8 cellular contexts compared by ENCODE assay signal in the genomic region with DNA sequence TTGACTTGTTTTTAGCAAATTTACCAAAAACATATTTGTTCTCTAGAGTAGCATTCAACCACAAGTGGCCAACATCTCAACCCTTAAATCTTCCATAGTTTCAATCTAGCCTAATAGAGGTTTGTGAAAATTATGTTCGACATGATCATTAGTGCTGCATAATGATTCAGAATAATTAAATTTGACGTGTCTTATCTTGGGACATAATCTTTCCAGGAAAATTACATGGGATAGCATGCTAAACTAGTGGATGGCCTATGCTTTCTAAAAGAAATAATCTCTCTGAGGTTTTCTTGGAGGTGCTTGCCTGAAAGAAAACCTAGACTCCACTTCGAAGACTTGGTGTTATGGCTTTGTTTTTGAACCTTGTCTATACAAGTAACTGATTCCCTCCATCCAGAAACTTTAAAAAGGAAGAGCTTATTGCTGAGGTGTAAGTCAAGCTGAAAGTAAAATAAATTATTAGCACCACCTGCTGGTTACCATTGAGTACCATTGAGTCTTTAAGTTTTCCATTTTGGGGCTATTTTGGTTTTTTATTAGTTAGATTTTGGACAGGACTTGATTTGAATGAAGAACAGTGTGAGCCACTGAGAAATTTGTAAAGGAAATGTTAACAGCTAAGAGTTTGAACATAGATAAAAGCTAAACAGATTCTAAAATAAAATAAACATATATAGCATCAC. TPM values are rescaled to one million over a fixed set of nuclear protein-coding genes. Genes with fewer than 3 reads are reported as not detected.
DNase-seq lines count a peak whose midpoint lies in the region; ATAC-seq and TF ChIP-seq lines count a peak whose summit lies in the region.

No MANE protein-coding gene starts in this region.

- no peaks in the 10 kb centered on the region for H3K27me3 Mint-ChIP-seq in endodermal cell (ENCODE audit: insufficient read depth)

- no peak for ATAC-seq in HG03108 (IDR thresholded peaks at IDR 0.05; ENCODE audit: unreplicated experiment)

- POLR2A ChIA-PET in GM10248 (lab: Yijun Ruan, JAX) = interaction anchor here (0.5 kb wide), 1 partner anchor 19 kb away, joined by 5 read pairs; no protein-coding TSS in a partner anchor

- DNase-seq in AG08395 (ENCODE audit: low spot score) (peak; percentile 31), GM10248 (ENCODE audit: extremely low spot score) (no peak), OCI-M1 (lab: John Stamatoyannopoulos, UW) (peak; percentile 61), endodermal cell (no peak), renal cortical epithelial cell (ENCODE audit: low read depth) (peak; percentile 60), ureter (ENCODE audit: low spot score) (no peak), hepatic stellate cell (ENCODE audit: low spot score) (no peak)

- no peak overlapping the region for H3K27ac Mint-ChIP-seq in endodermal cell

- no peaks in the 10 kb centered on the region for H3K4me1 Mint-ChIP-seq in endodermal cell

- H3K27me3 ChIP-seq in endodermal cell (ENCODE audit: control insufficient read depth, insufficient read depth, low read length, poor library complexity, severe bottlenecking) = no peaks in the 10 kb centered on the region

- peaks cover 85% of the 10 kb centered on the region for H3K36me3 ChIP-seq in endodermal cell (ENCODE audit: control insufficient read depth, insufficient read depth, low read length)

- no peaks in the 10 kb centered on the region for H3K9me3 Mint-ChIP-seq in endodermal cell

- no peaks in the 10 kb centered on the region for H3K4me1 ChIP-seq in endodermal cell (ENCODE audit: control insufficient read depth, insufficient read depth, low read length)

- CTCF ChIA-PET in GM10248 (lab: Yijun Ruan, JAX) = interaction anchor here (0.9 to 7.9 kb wide), 18 partner anchors 8 to 461 kb away, joined by 3 to 102 read pairs (median 5); no protein-coding TSS in a partner anchor

- no peak overlapping the region for H3K27ac ChIP-seq in endodermal cell (ENCODE audit: low read depth, low read length)

- TF ChIP-seq CTCF in GM10248 (IDR thresholded peaks at IDR 0.05; ENCODE audit: control extremely low read depth, extremely low read depth, low read depth, missing control alignments) (peak; percentile 44), endodermal cell (conservative IDR thresholded peaks at IDR 0.05) (peak; percentile 57)

- H3K9me3 ChIP-seq in endodermal cell (ENCODE audit: control insufficient read depth, low read length) = no peaks in the 10 kb centered on the region

- WGBS in endodermal cell (ENCODE audit: insufficient coverage in 1 of 2, insufficient read length in 1 of 2), 2 experiments = 76 to 78% methylated on average over 2 to 3 of the region's 3 CpGs

- peaks cover 45% of the 10 kb centered on the region for H3K36me3 Mint-ChIP-seq in endodermal cell (ENCODE audit: low read depth)

- no peak overlapping the region for H3K4me3 ChIP-seq in endodermal cell (ENCODE audit: low read length)

- no peak overlapping the region for H3K4me3 Mint-ChIP-seq in endodermal cell

- no peak overlapping the region for H3K9ac ChIP-seq in endodermal cell (ENCODE audit: extremely low read depth, low read length, poor library complexity, severe bottlenecking)

RNA-seq across cellular contexts. Expression of gene COX7A2L, which starts 32.7 kb away (rescaled TPM):
- total RNA-seq in endodermal cell = 100 to 1,000 TPM; 113 to 117 TPM
- 150 TPM for polyA plus RNA-seq in endodermal cell (2013, experiment 1 of 2)
- polyA plus RNA-seq in endodermal cell (2013, experiment 2 of 2) = 134 TPM
- total RNA-seq in renal cortical epithelial cell = 137 and 338 TPM in 2 replicates
- 89.9 TPM for total RNA-seq in ureter

Comparison
In these comparisons a context has a peak if more than half of its experiments do, and no peak if none do; other contexts are left out.
1. DNase-seq: peak in AG08395 (single experiment), OCI-M1 (single experiment) and renal cortical epithelial cell (single experiment); none in GM10248 (single experiment), endodermal cell (single experiment), ureter (single experiment) and hepatic stellate cell (single experiment).